1 cellular context compared by ENCODE assay signal in genomic region chr19:18204394-18205179, GRCh38.
TF ChIP-seq lines count a peak whose summit lies in the region.

No MANE protein-coding gene starts in this region.

TF ChIP-seq in K562, 482 proteins besides CTCF, POLR2A, EP300 and RAD21 (continued from another document and continues in another):
- TF ChIP-seq DPF2 (IDR thresholded peaks at IDR 0.05) (peak; percentile 27; the same call in 1 of the 2 replicates), NCOA2 (IDR thresholded peaks at IDR 0.05; ENCODE audit: partially characterized antibody in 2 of 2) (no peak), SMARCA4 (IDR thresholded peaks at IDR 0.05) (0 out of 2 replicates have a peak, but pooled peaks have one; percentile 48), STAT5B (CRISPR knock-in tag; IDR thresholded peaks at IDR 0.05) (no peak), ZNF639 (CRISPR knock-in tag; conservative IDR thresholded peaks at IDR 0.05 in 1 of 2, IDR thresholded peaks at IDR 0.05 in 1 of 2) (peak in 1 of 2 experiments; percentile 31; a peak in 1 of 4 replicates), MTA1 (IDR thresholded peaks at IDR 0.05; ENCODE audit: borderline replicate concordance) (0 out of 2 replicates have a peak, but pooled peaks have one; percentile 38), ZNF431 (CRISPR knock-in tag; IDR thresholded peaks at IDR 0.05) (no peak), TOE1 (IDR thresholded peaks at IDR 0.05; ENCODE audit: borderline replicate concordance) (peak; percentile 77), TOE1 (CRISPR knock-in tag; IDR thresholded peaks at IDR 0.05; ENCODE audit: borderline replicate concordance, low read depth) (no peak), ZNF668 (CRISPR knock-in tag; IDR thresholded peaks at IDR 0.05) (no peak), RAD51 (IDR thresholded peaks at IDR 0.05; ENCODE audit: borderline replicate concordance, low read depth) (no peak), ZNF507 (tag; conservative IDR thresholded peaks at IDR 0.05) (no peak), REST (CRISPR knock-in tag; IDR thresholded peaks at IDR 0.05; ENCODE audit: low read depth) (0 out of 2 replicates have a peak, but pooled peaks have one; percentile 19), ATF7 (IDR thresholded peaks at IDR 0.05) (peak; percentile 96), HDGF (IDR thresholded peaks at IDR 0.05) (no peak), CUX1 (CRISPR knock-in tag; IDR thresholded peaks at IDR 0.05) (no peak), ZBTB17 (CRISPR knock-in tag; IDR thresholded peaks at IDR 0.05) (no peak), BRCA1 (IDR thresholded peaks at IDR 0.05) (no peak), BRCA1 (CRISPR knock-in tag; IDR thresholded peaks at IDR 0.05) (no peak), CREB3L1 (IDR thresholded peaks at IDR 0.05; ENCODE audit: borderline replicate concordance, low read depth) (0 out of 2 replicates have a peak, but pooled peaks have one; percentile 20), SNIP1 (IDR thresholded peaks at IDR 0.05; ENCODE audit: low read depth) (peak; percentile 69), SUPT5H (IDR thresholded peaks at IDR 0.05) (0 out of 2 replicates have a peak, but pooled peaks have one; percentile 31), CHCHD3 (CRISPR knock-in tag; IDR thresholded peaks at IDR 0.05) (no peak), HMBOX1 (IDR thresholded peaks at IDR 0.05) (no peak), MLLT1 (IDR thresholded peaks at IDR 0.05) (no peak), TEAD1 (CRISPR knock-in tag; IDR thresholded peaks at IDR 0.05) (no peak), ZNF766 (CRISPR knock-in tag; conservative IDR thresholded peaks at IDR 0.05) (no peak), HNRNPUL1 (IDR thresholded peaks at IDR 0.05; ENCODE audit: low read length) (no peak), MGA (IDR thresholded peaks at IDR 0.05) (no peak), PHTF2 (CRISPR knock-in tag; IDR thresholded peaks at IDR 0.05) (no peak), HDAC6 (IDR thresholded peaks at IDR 0.05; ENCODE audit: low read depth, low read length) (no peak), XRCC4 (IDR thresholded peaks at IDR 0.05; ENCODE audit: extremely low read depth, insufficient read depth, insufficient read length) (no peak)
